24 cellular contexts compared by ENCODE assay signal in the genomic region with DNA sequence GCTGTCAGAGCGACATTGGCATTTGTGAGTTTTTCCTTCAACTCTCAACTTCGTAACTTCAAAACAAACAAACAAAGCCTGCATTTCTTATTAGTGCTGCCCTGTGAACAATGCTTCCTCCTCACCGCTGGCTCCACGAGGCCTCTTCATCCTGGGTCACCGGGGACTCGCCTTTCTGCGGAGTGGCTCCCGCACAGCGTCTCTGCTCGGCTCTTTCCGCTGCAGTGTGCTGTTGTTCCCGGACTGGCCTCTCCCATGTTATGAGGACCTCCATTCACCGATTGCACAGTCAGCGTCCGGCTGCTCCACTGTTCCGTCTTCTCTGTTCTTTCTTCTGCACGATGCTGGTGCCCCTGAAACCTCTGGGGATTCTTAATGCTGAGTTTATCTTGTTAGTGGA. TPM values are rescaled to one million over a fixed set of nuclear protein-coding genes. Genes with fewer than 3 reads are reported as not detected.
DNase-seq lines count a peak whose midpoint lies in the region; ATAC-seq and TF ChIP-seq lines count a peak whose summit lies in the region.
"Had no signal": no experiment of that assay in that cellular context is flagged by ENCODE, and none has a peak within 500 bp of the region (broad histone marks: within the 10 kb centered on the region; RNA-seq: fewer than 3 reads in every experiment).

No MANE protein-coding gene starts in this region.

- H3K27me3 Mint-ChIP-seq in neural crest cell (ENCODE audit: low read depth): no peaks in the 10 kb centered on the region
- H3K27me3 Mint-ChIP-seq in activated T-cell treated with anti-CD3 and anti-CD28 coated beads, Interleukin-2, amount 50 U/mL, for 72 hours (ENCODE audit: low read depth): peaks cover 6% of the 10 kb centered on the region
- H3K27me3 Mint-ChIP-seq: activated naive CD4-positive, alpha-beta T cell treated with anti-CD3 and anti-CD28 coated beads, Interleukin-2, amount 50 U/mL, for 24 hours had no signal

- no peak for ATAC-seq in activated T-cell treated with anti-CD3 and anti-CD28 coated beads, Interleukin-2, amount 50 U/mL, for 72 hours (replicated peaks in 1 of 2)
- ATAC-seq in GM21786 (IDR thresholded peaks at IDR 0.05; ENCODE audit: unreplicated experiment): no peak
- ATAC-seq: activated CD4-positive, CD25-positive, alpha-beta regulatory T cell treated with anti-CD3 and anti-CD28 coated beads, Interleukin-2, amount 50 U/mL, for 24 hours; activated CD8-positive, alpha-beta T cell treated with anti-CD3 and anti-CD28 coated beads, Interleukin-2, amount 10 ng/mL, durations not matched to agents 7 days and 5 days; K562; naive thymus-derived CD4-positive, alpha-beta T cell had no signal

- TF ChIP-seq CTCF in neural crest cell (conservative IDR thresholded peaks at IDR 0.05): no peak

- peak; percentile 27 for DNase-seq in D341Med (ENCODE audit: low spot score)
- peak; percentile 88 for DNase-seq in NCI-H82 (lab: John Stamatoyannopoulos, UW)
- no peak for DNase-seq in neural crest cell (ENCODE audit: low read depth, low spot score)
- no peak for DNase-seq in effector CD4-positive, alpha-beta T cell
- no peak for DNase-seq in activated T-cell treated with anti-CD3 and anti-CD28 coated beads, Interleukin-2, amount 50 U/mL, for 72 hours
- no peak for DNase-seq in amygdala (lab: John Stamatoyannopoulos, UW)
- DNase-seq: activated CD8-positive, alpha-beta T cell treated with anti-CD3 and anti-CD28 coated beads, Interleukin-2, amount 10 ng/mL, durations not matched to agents 7 days and 5 days; C1 segment of cervical spinal cord; cerebellar nuclear complex; HCEC 1CT; mesendoderm; MG63; naive thymus-derived CD4-positive, alpha-beta T cell; NCI-H1436 treated with DMSO at 0.1 percent for 48 hours; NCI-H2171 treated with DMSO at 0.1 percent for 48 hours; NCI-H69; OCI-M1 had no signal

- H3K4me1 ChIP-seq in ectodermal cell (ENCODE audit: control insufficient read depth, insufficient read depth, low read length): peaks cover 10% of the 10 kb centered on the region

- H3K27ac Mint-ChIP-seq in neural crest cell (ENCODE audit: unreplicated experiment): peak overlapping the region; percentile 46
- no peak overlapping the region for H3K27ac Mint-ChIP-seq in activated T-cell treated with anti-CD3 and anti-CD28 coated beads, Interleukin-2, amount 50 U/mL, for 72 hours
- H3K27ac Mint-ChIP-seq: activated CD8-positive, alpha-beta T cell treated with anti-CD3 and anti-CD28 coated beads, Interleukin-2, amount 10 ng/mL, durations not matched to agents 7 days and 5 days; activated naive CD4-positive, alpha-beta T cell treated with anti-CD3 and anti-CD28 coated beads, Interleukin-2, amount 50 U/mL, for 24 hours had no signal

- no peaks in the 10 kb centered on the region for H3K36me3 ChIP-seq in ectodermal cell (ENCODE audit: control insufficient read depth, insufficient read depth, low read length)
- H3K36me3 ChIP-seq: MG63, thoracic aorta had no signal

- H3K27me3 ChIP-seq in ectodermal cell (ENCODE audit: control insufficient read depth, insufficient read depth, low read length, poor library complexity, severe bottlenecking): peaks cover 57% of the 10 kb centered on the region
- H3K27me3 ChIP-seq: MG63 had no signal

- 83 to 87% methylated on average over 17 of the region's 17 CpGs for WGBS in ectodermal cell, 2 experiments

- peaks cover 2% of the 10 kb centered on the region for H3K9me3 Mint-ChIP-seq in neural crest cell
- H3K9me3 Mint-ChIP-seq in activated T-cell treated with anti-CD3 and anti-CD28 coated beads, Interleukin-2, amount 50 U/mL, for 72 hours: no peaks in the 10 kb centered on the region
- H3K9me3 Mint-ChIP-seq: activated naive CD4-positive, alpha-beta T cell treated with anti-CD3 and anti-CD28 coated beads, Interleukin-2, amount 50 U/mL, for 24 hours had no signal

- peaks cover 15% of the 10 kb centered on the region for H3K4me1 Mint-ChIP-seq in neural crest cell
- H3K4me1 Mint-ChIP-seq in activated T-cell treated with anti-CD3 and anti-CD28 coated beads, Interleukin-2, amount 50 U/mL, for 72 hours (ENCODE audit: low read depth): peaks cover 7% of the 10 kb centered on the region

- H3K4me3 ChIP-seq in ectodermal cell (ENCODE audit: insufficient read depth, low read depth, low read length): no peak overlapping the region
- H3K4me3 ChIP-seq: K562, MG63, thoracic aorta had no signal

- H3K9me3 ChIP-seq in ectodermal cell (ENCODE audit: control insufficient read depth, low read length): no peaks in the 10 kb centered on the region

- H3K27ac ChIP-seq in ectodermal cell (ENCODE audit: insufficient read depth, low read depth, low read length, poor library complexity, severe bottlenecking): peak overlapping the region; percentile 40
- H3K27ac ChIP-seq: thoracic aorta had no signal

- H3K36me3 Mint-ChIP-seq in neural crest cell (ENCODE audit: low read depth): peaks cover 6% of the 10 kb centered on the region
- H3K36me3 Mint-ChIP-seq in activated T-cell treated with anti-CD3 and anti-CD28 coated beads, Interleukin-2, amount 50 U/mL, for 72 hours (ENCODE audit: insufficient read depth in 2 of 2): peaks cover 3 to 4% of the 10 kb centered on the region in 2 donors

- no peak overlapping the region for H3K4me3 Mint-ChIP-seq in neural crest cell
- no peak overlapping the region for H3K4me3 Mint-ChIP-seq in activated T-cell treated with anti-CD3 and anti-CD28 coated beads, Interleukin-2, amount 50 U/mL, for 72 hours
- H3K4me3 Mint-ChIP-seq: activated CD8-positive, alpha-beta T cell treated with anti-CD3 and anti-CD28 coated beads, Interleukin-2, amount 10 ng/mL, durations not matched to agents 7 days and 5 days; activated naive CD4-positive, alpha-beta T cell treated with anti-CD3 and anti-CD28 coated beads, Interleukin-2, amount 50 U/mL, for 24 hours had no signal

RNA-seq across cellular contexts. Expression of a gene that starts 16.2 kb away (rescaled TPM):
- 0.41 TPM for polyA plus RNA-seq in ectodermal cell (2013, experiment 1 of 4)
- not detected for polyA plus RNA-seq in ectodermal cell (2013, experiment 2 of 4)
- 0.43 TPM for polyA plus RNA-seq in ectodermal cell (2013, experiment 3 of 4)
- polyA plus RNA-seq in ectodermal cell (2013, experiment 4 of 4): not detected
- not detected in 2 replicates for total RNA-seq in neural crest cell
- under 1 TPM; 0.21 to 0.41 TPM for total RNA-seq in activated T-cell treated with anti-CD3 and anti-CD28 coated beads, Interleukin-2, amount 50 U/mL, for 72 hours
- total RNA-seq: activated CD8-positive, alpha-beta T cell treated with anti-CD3 and anti-CD28 coated beads, Interleukin-2, amount 10 ng/mL, durations not matched to agents 7 days and 5 days had no signal

RNA-seq across cellular contexts. Expression of a gene that starts 36.1 kb away (rescaled TPM):
- polyA plus RNA-seq in ectodermal cell (2013, experiment 1 of 4): 2,207 TPM
- 2,028 TPM for polyA plus RNA-seq in ectodermal cell (2013, experiment 2 of 4)
- 2,212 TPM for polyA plus RNA-seq in ectodermal cell (2013, experiment 3 of 4)
- polyA plus RNA-seq in ectodermal cell (2013, experiment 4 of 4): 2,303 TPM
- total RNA-seq in neural crest cell: 1,758 and 1,929 TPM in 2 replicates
- 1,000 to 10,000 TPM; 1,606 to 1,760 TPM for total RNA-seq in activated T-cell treated with anti-CD3 and anti-CD28 coated beads, Interleukin-2, amount 50 U/mL, for 72 hours

RNA-seq across cellular contexts. Expression of a gene that starts 46.9 kb away (rescaled TPM):
- polyA plus RNA-seq in ectodermal cell (2013, experiment 1 of 4): not detected
- polyA plus RNA-seq in ectodermal cell (2013, experiment 2 of 4): not detected
- not detected for polyA plus RNA-seq in ectodermal cell (2013, experiment 3 of 4)
- not detected for polyA plus RNA-seq in ectodermal cell (2013, experiment 4 of 4)
- not detected in 2 replicates for total RNA-seq in neural crest cell
- not detected for total RNA-seq in activated T-cell treated with anti-CD3 and anti-CD28 coated beads, Interleukin-2, amount 50 U/mL, for 72 hours
- total RNA-seq: activated CD8-positive, alpha-beta T cell treated with anti-CD3 and anti-CD28 coated beads, Interleukin-2, amount 10 ng/mL, durations not matched to agents 7 days and 5 days; K562; naive thymus-derived CD4-positive, alpha-beta T cell had no signal
- polyA plus RNA-seq: AG04450; K562; naive thymus-derived CD4-positive, alpha-beta T cell had no signal

RNA-seq across cellular contexts. Expression of a gene that starts 53.0 kb away (rescaled TPM):
- polyA plus RNA-seq in ectodermal cell (2013, experiment 1 of 4): 31.2 TPM
- 32.3 TPM for polyA plus RNA-seq in ectodermal cell (2013, experiment 2 of 4)
- polyA plus RNA-seq in ectodermal cell (2013, experiment 3 of 4): 20.1 TPM
- polyA plus RNA-seq in ectodermal cell (2013, experiment 4 of 4): 22.9 TPM
- 28.9 and 33.7 TPM in 2 replicates for total RNA-seq in neural crest cell
- total RNA-seq in activated T-cell treated with anti-CD3 and anti-CD28 coated beads, Interleukin-2, amount 50 U/mL, for 72 hours: 10 to 100 TPM; 23.4 to 24.1 TPM

Comparison
In these comparisons a context has a peak if more than half of its experiments do, and no peak if none do; other contexts are left out.
1. DNase-seq: peak in D341Med (single experiment) and NCI-H82 (single experiment); none in neural crest cell (single experiment), effector CD4-positive, alpha-beta T cell (single experiment), activated T-cell treated with anti-CD3 and anti-CD28 coated beads, Interleukin-2, amount 50 U/mL, for 72 hours (0 of 2) and amygdala (0 of 56).